In the genomic region with DNA sequence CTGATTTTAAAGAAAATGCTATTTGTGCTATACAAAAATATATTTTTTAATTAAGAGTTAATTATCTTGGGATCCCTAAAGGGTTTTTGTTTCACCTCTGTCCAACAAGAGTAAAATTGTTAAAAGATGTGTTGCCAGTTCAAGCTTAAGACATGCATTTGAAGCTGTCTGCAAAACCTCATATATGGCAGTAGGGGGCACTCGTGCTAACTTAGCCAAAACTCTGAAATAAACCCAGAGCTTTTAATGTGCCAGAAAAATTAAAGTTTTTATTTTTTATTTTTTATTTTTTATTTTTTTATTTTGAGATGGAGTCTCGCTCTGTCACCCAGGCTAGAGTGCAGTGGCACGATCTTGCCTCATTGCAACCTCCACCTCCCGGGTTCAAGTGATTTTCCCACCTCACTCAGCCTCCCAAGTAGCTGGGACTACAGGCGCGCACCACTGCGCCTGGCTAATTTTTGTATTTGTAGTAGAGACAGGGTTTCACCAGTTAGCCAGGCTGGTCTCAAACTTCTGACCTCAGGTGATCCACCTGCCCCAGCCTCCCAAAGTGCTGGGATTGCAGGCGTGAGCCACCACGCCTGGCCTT, we compare ENCODE assay signal across 1 cellular context.
TF ChIP-seq lines count a peak whose summit lies in the region.

No MANE protein-coding gene starts in this region.

TF ChIP-seq in IMR-90, 13 proteins besides CTCF, POLR2A, EP300 and RAD21:
- TF ChIP-seq SMC3 (IDR thresholded peaks at IDR 0.05; ENCODE audit: low read depth, low read length), result peak; percentile 48
